Comparison of ENCODE assay signal across 26 cellular contexts in genomic region chr17:44792276-44792675, GRCh38. TPM values are rescaled to one million over a fixed set of nuclear protein-coding genes. Genes with fewer than 3 reads are reported as not detected.
A peak's percentile ranks its signal among the peaks of the same experiment; 100 is the strongest.
DNase-seq lines count a peak whose midpoint lies in the region; ATAC-seq, FAIRE-seq and TF ChIP-seq lines count a peak whose summit lies in the region.
"Had no signal": no experiment of that assay in that cellular context is flagged by ENCODE, and none has a peak within 500 bp of the region (broad histone marks: within the 10 kb centered on the region; RNA-seq: fewer than 3 reads in every experiment).

No MANE protein-coding gene starts in this region.

- POLR2A ChIA-PET in activated CD4-positive, alpha-beta T cell treated with anti-CD3 and anti-CD28 coated beads, Interleukin-2, amount 10 ng/mL, durations not matched to agents 7 days and 5 days (lab: Charles Lee): no interaction called here

- no peaks in the 10 kb centered on the region for H3K27me3 ChIP-seq in aorta (ENCODE audit: control insufficient read depth in 1 of 2, insufficient read depth in 2 of 2, low read length in 1 of 2)
- H3K27me3 ChIP-seq: breast epithelium had no signal

- H3K4me3 ChIP-seq in AG10803 (ENCODE audit: low read length) (no peak overlapping the region), coronary artery (no peak overlapping the region), kidney (ENCODE audit: low read length in 2 of 2) (no peak overlapping the region), aorta (ENCODE audit: low read length in 2 of 2) (no peak overlapping the region)
- H3K4me3 ChIP-seq: breast epithelium, SJCRH30, thoracic aorta had no signal

- intact Hi-C loops in kidney (cut with DNase I): no loop called here
- intact Hi-C loops in aorta (cut with DNase I): loop anchor here in 1 of 2 donors (5.0 kb wide), 1 partner anchor 35 kb away; no protein-coding TSS in a partner anchor

- H3K9me3 Mint-ChIP-seq in activated CD4-positive, alpha-beta T cell treated with anti-CD3 and anti-CD28 coated beads, Interleukin-2, amount 10 ng/mL, durations not matched to agents 7 days and 5 days: no peaks in the 10 kb centered on the region
- H3K9me3 Mint-ChIP-seq: activated B cell treated with CpG ODN at 0.5 μM for 24 hours; T-helper 2 cell treated with Interferon-gamma antibody and Interleukin-4, amounts not matched to agents 5 μg/mL and 100 μg/mL, for 36 hours had no signal

- H3K27ac Mint-ChIP-seq in activated CD4-positive, alpha-beta T cell treated with anti-CD3 and anti-CD28 coated beads, Interleukin-2, amount 10 ng/mL, durations not matched to agents 7 days and 5 days: no peak overlapping the region
- H3K27ac Mint-ChIP-seq: activated B cell treated with CpG ODN at 0.5 μM for 24 hours; activated CD8-positive, alpha-beta T cell treated with anti-CD3 and anti-CD28 coated beads, Interleukin-2, amount 10 ng/mL, durations not matched to agents 7 days and 5 days; activated naive CD8-positive, alpha-beta T cell; T-helper 2 cell treated with Interferon-gamma antibody and Interleukin-4, amounts not matched to agents 5 μg/mL and 100 μg/mL, for 36 hours had no signal

- H3K27ac ChIP-seq in coronary artery (no peak overlapping the region), kidney (ENCODE audit: low read depth in 2 of 2, low read length in 2 of 2) (no peak overlapping the region), aorta (ENCODE audit: low read depth in 1 of 2, low read length in 2 of 2) (no peak overlapping the region)
- H3K27ac ChIP-seq: breast epithelium, SJCRH30, thoracic aorta had no signal

- H3K36me3 ChIP-seq in kidney (ENCODE audit: control insufficient read depth in 1 of 2, insufficient read depth in 2 of 2, low read length in 2 of 2): no peaks in the 10 kb centered on the region
- H3K36me3 ChIP-seq in aorta (ENCODE audit: control insufficient read depth in 1 of 2, insufficient read depth in 2 of 2, low read length in 1 of 2): peaks cover 0 to 1% of the 10 kb centered on the region in 2 donors
- H3K36me3 ChIP-seq: breast epithelium, SJCRH30, thoracic aorta had no signal

- H3K4me1 Mint-ChIP-seq in activated CD4-positive, alpha-beta T cell treated with anti-CD3 and anti-CD28 coated beads, Interleukin-2, amount 10 ng/mL, durations not matched to agents 7 days and 5 days: peaks cover 1% of the 10 kb centered on the region
- H3K4me1 Mint-ChIP-seq: activated B cell treated with CpG ODN at 0.5 μM for 24 hours had no signal

- no peak for FAIRE-seq in kidney (lab: Jason Lieb, UNC)
- FAIRE-seq: H1 had no signal

- no peak overlapping the region for H3K9ac ChIP-seq in kidney (ENCODE audit: low read length in 2 of 2)

- no peaks in the 10 kb centered on the region for H3K36me3 Mint-ChIP-seq in activated CD4-positive, alpha-beta T cell treated with anti-CD3 and anti-CD28 coated beads, Interleukin-2, amount 10 ng/mL, durations not matched to agents 7 days and 5 days (ENCODE audit: low read depth)
- H3K36me3 Mint-ChIP-seq: activated naive CD8-positive, alpha-beta T cell had no signal

- DNase-seq in AG10803 (ENCODE audit: low read depth): peak; percentile 25
- DNase-seq in LHCN-M2 (ENCODE audit: low read depth): peak; percentile 41
- DNase-seq in coronary artery (ENCODE audit: low spot score): peak; percentile 17
- peak; percentile 19 for DNase-seq in kidney
- DNase-seq in SIG-M5 (lab: John Stamatoyannopoulos, UW): no peak
- DNase-seq in aorta: no peak
- DNase-seq in activated CD4-positive, alpha-beta T cell treated with anti-CD3 and anti-CD28 coated beads, Interleukin-2, amount 10 ng/mL, durations not matched to agents 7 days and 5 days: no peak
- DNase-seq in activated naive CD4-positive, alpha-beta T cell (lab: John Stamatoyannopoulos, UW): no peak
- DNase-seq: activated B cell treated with CpG ODN at 0.5 μM for 24 hours; activated CD8-positive, alpha-beta T cell treated with anti-CD3 and anti-CD28 coated beads, Interleukin-2, amount 10 ng/mL, durations not matched to agents 7 days and 5 days; activated T-cell treated with anti-CD3 and anti-CD28 coated beads, Interleukin-2, amount 50 U/mL, for 48 hours; AML-193; dermis blood vessel endothelial cell; DND-41; left ventricle myocardium superior; NCI-H1436; NCI-H2171; NCI-H748 treated with DMSO at 0.1 percent for 48 hours; SJCRH30 had no signal

- H3K4me3 Mint-ChIP-seq in activated CD4-positive, alpha-beta T cell treated with anti-CD3 and anti-CD28 coated beads, Interleukin-2, amount 10 ng/mL, durations not matched to agents 7 days and 5 days: no peak overlapping the region
- H3K4me3 Mint-ChIP-seq: activated B cell treated with CpG ODN at 0.5 μM for 24 hours; activated CD8-positive, alpha-beta T cell treated with anti-CD3 and anti-CD28 coated beads, Interleukin-2, amount 10 ng/mL, durations not matched to agents 7 days and 5 days; activated naive CD8-positive, alpha-beta T cell; T-helper 2 cell treated with Interferon-gamma antibody and Interleukin-4, amounts not matched to agents 5 μg/mL and 100 μg/mL, for 36 hours had no signal

- peaks cover under 1% of the 10 kb centered on the region for H3K27me3 Mint-ChIP-seq in activated CD4-positive, alpha-beta T cell treated with anti-CD3 and anti-CD28 coated beads, Interleukin-2, amount 10 ng/mL, durations not matched to agents 7 days and 5 days
- H3K27me3 Mint-ChIP-seq: activated B cell treated with CpG ODN at 0.5 μM for 24 hours; activated naive CD8-positive, alpha-beta T cell had no signal

- WGBS in aorta, 2 donors: 86 to 89% methylated on average over 1 of the region's 1 CpG

- ATAC-seq in aorta (ENCODE audit: low FRiP score): no peak
- ATAC-seq: activated CD8-positive, alpha-beta T cell treated with anti-CD3 and anti-CD28 coated beads, Interleukin-2, amount 10 ng/mL, durations not matched to agents 7 days and 5 days; left ventricle myocardium superior had no signal

- H3K4me1 ChIP-seq in kidney (ENCODE audit: control insufficient read depth in 1 of 2, insufficient read depth in 1 of 2, low read depth in 1 of 2, low read length in 2 of 2): no peaks in the 10 kb centered on the region
- H3K4me1 ChIP-seq in aorta (ENCODE audit: control insufficient read depth in 1 of 2, insufficient read depth in 2 of 2, low read length in 2 of 2): no peaks in the 10 kb centered on the region
- H3K4me1 ChIP-seq: breast epithelium had no signal

- CTCF ChIA-PET in activated CD4-positive, alpha-beta T cell treated with anti-CD3 and anti-CD28 coated beads, Interleukin-2, amount 10 ng/mL, durations not matched to agents 7 days and 5 days (lab: Charles Lee): interaction anchor here (0.6 to 1.2 kb wide), 2 partner anchors 8 to 86 kb away, joined by 3 to 5 read pairs; no protein-coding TSS in a partner anchor

- H3K9me3 ChIP-seq in kidney (ENCODE audit: control insufficient read depth in 1 of 2, low read length in 2 of 2) (no peaks in the 10 kb centered on the region), aorta (ENCODE audit: control insufficient read depth, low read length) (no peaks in the 10 kb centered on the region)
- H3K9me3 ChIP-seq: breast epithelium, SJCRH30, thoracic aorta had no signal

- TF ChIP-seq CTCF in AG10803 (conservative IDR thresholded peaks at IDR 0.05; ENCODE audit: low read length) (no peak), coronary artery (IDR thresholded peaks at IDR 0.05) (no peak), kidney (IDR thresholded peaks at IDR 0.05; ENCODE audit: borderline replicate concordance, extremely low read depth, insufficient read depth) (no peak)

RNA-seq across cellular contexts. Expression of gene ADAM11, which starts 33.5 kb away (rescaled TPM):
- 0.26 and 0.40 TPM in 2 replicates for total RNA-seq in LHCN-M2 (2014; rRNA removed)
- 0.39 TPM for polyA plus RNA-seq in LHCN-M2 (2012)
- 0.28 TPM for total RNA-seq in kidney
- 0.24 TPM for polyA plus RNA-seq in kidney (ENCODE audit: insufficient read depth, low read depth, low replicate concordance)
- total RNA-seq in aorta: 1 to 10 TPM in 1 of 2 donors, under 1 TPM in 1; 0.45 to 1.4 TPM
- 1 to 10 TPM in 1 of 2 donors, under 1 TPM in 1; 0.38 to 1.6 TPM for polyA plus RNA-seq in aorta
- under 1 TPM; 0.25 to 0.35 TPM for total RNA-seq in activated CD4-positive, alpha-beta T cell treated with anti-CD3 and anti-CD28 coated beads, Interleukin-2, amount 10 ng/mL, durations not matched to agents 7 days and 5 days

RNA-seq across cellular contexts. Expression of gene GJC1, which starts 37.8 kb away (rescaled TPM):
- total RNA-seq in LHCN-M2 (2014; rRNA removed) (23.7 and 24.6 TPM in 2 replicates), kidney (6.5 TPM), aorta (10 to 100 TPM; 23.8 to 34.3 TPM)
- 18.9 TPM for polyA plus RNA-seq in LHCN-M2 (2012)
- polyA plus RNA-seq in kidney (ENCODE audit: insufficient read depth, low read depth, low replicate concordance) (1.8 TPM), aorta (1 to 10 TPM; 2.9 to 5.6 TPM)
- 1 to 10 TPM in 1 of 2 experiments, under 1 TPM in 1; 0.79 to 1.1 TPM for total RNA-seq in activated CD4-positive, alpha-beta T cell treated with anti-CD3 and anti-CD28 coated beads, Interleukin-2, amount 10 ng/mL, durations not matched to agents 7 days and 5 days

RNA-seq across cellular contexts. Expression of gene HIGD1B, which starts 55.4 kb away (rescaled TPM):
- total RNA-seq in LHCN-M2 (2014; rRNA removed) (not detected in 2 replicates), kidney (2.2 TPM), aorta (1 to 10 TPM in 1 of 2 donors, under 1 TPM in 1; 0.58 to 1.3 TPM)
- polyA plus RNA-seq in LHCN-M2 (2012): not detected
- polyA plus RNA-seq in kidney (ENCODE audit: insufficient read depth, low read depth, low replicate concordance) (3.2 TPM), aorta (not detected)
- total RNA-seq in activated CD4-positive, alpha-beta T cell treated with anti-CD3 and anti-CD28 coated beads, Interleukin-2, amount 10 ng/mL, durations not matched to agents 7 days and 5 days: not detected
- total RNA-seq: activated B cell treated with CpG ODN at 0.5 μM for 24 hours; activated CD8-positive, alpha-beta T cell treated with anti-CD3 and anti-CD28 coated beads, Interleukin-2, amount 10 ng/mL, durations not matched to agents 7 days and 5 days; dermis blood vessel endothelial cell; epithelial cell of proximal tubule; H1; renal cortical epithelial cell; SJCRH30 had no signal
- polyA plus RNA-seq: H1 had no signal

Comparison
In these comparisons a context has a peak if more than half of its experiments do, and no peak if none do; other contexts are left out.
1. DNase-seq: peak in AG10803 (single experiment), LHCN-M2 (single experiment), coronary artery (single experiment) and kidney (single experiment); none in SIG-M5 (single experiment), aorta (0 of 2), activated CD4-positive, alpha-beta T cell treated with anti-CD3 and anti-CD28 coated beads, Interleukin-2, amount 10 ng/mL, durations not matched to agents 7 days and 5 days (single experiment) and activated naive CD4-positive, alpha-beta T cell (0 of 4).